Comparison of ENCODE assay signal across 8 cellular contexts in the genomic region with DNA sequence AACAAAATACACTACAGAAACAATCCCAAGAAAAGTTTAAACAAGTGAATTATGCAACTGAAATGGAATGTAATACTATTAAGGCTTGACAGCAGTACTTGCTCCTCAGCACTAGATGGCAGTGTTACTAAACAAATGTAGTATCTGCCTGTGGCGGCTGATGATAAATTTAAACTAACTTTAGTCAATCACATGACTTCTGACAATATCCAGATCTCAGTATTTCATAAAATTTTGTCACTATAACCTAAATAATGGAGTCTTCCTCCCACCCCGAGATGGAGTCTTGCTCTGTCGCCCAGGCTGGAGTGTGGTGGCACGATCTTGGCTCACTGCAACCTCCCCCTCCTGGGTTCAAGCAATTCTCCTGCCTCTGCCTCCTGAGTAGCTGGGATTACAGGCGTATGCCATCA. TPM values are rescaled to one million over a fixed set of nuclear protein-coding genes. Genes with fewer than 3 reads are reported as not detected.
A peak's percentile ranks its signal among the peaks of the same experiment; 100 is the strongest.
DNase-seq lines count a peak whose midpoint lies in the region; ATAC-seq and TF ChIP-seq lines count a peak whose summit lies in the region.
"Not testable (repeated sequence)": the region's sequence is repeated elsewhere in the genome, so short reads cannot be mapped to it uniquely, and the experiment has no call there.

No MANE protein-coding gene starts in this region.

- H3K9ac ChIP-seq in subcutaneous abdominal adipose tissue (ENCODE audit: low read length in 5 of 5), result not testable (repeated sequence)

- not testable (repeated sequence) for TF ChIP-seq EP300 in gastroesophageal sphincter (IDR thresholded peaks at IDR 0.05)

- peak; percentile 56 for DNase-seq in DMS114 treated with DMSO at 0.1 percent for 48 hours (lab: John Stamatoyannopoulos, UW; ENCODE audit: unreplicated experiment)
- DNase-seq in NCI-H1694 (lab: John Stamatoyannopoulos, UW), result peak; percentile 4
- peak; percentile 22 for DNase-seq in SK-N-DZ (ENCODE audit: low spot score)
- DNase-seq in body of pancreas, result peak in 3 of 4 donors; percentile 40 to 51 (median 42)
- peak; percentile 57 for DNase-seq in myocyte (ENCODE audit: low read depth)

- TF ChIP-seq CTCF in HEK293 (tag by site-specific recombination; IDR thresholded peaks at IDR 0.05), result 0 out of 2 replicates have a peak, but pooled peaks have one; percentile 23
- TF ChIP-seq CTCF in body of pancreas (IDR thresholded peaks at IDR 0.05), result peak; percentile 67 to 94 (median 90)
- peak; percentile 84 to 95 (median 90) for TF ChIP-seq CTCF in gastroesophageal sphincter (IDR thresholded peaks at IDR 0.05)

- CTCF ChIA-PET in HEK293 (lab: Yijun Ruan, JAX), result interaction anchor here (0.6 to 1.4 kb wide), 11 partner anchors 8 to 51 kb away, joined by 3 to 9 read pairs (median 4); partner anchors contain the start of gene DCP1A

- H3K27me3 ChIP-seq in body of pancreas; gastroesophageal sphincter; subcutaneous abdominal adipose tissue (ENCODE audit: control insufficient read depth in 5 of 5, insufficient read depth in 4 of 5, low read length in 5 of 5): not testable (repeated sequence)

- WGBS in body of pancreas, 2 donors, result 41 to 42% methylated on average over 5 of the region's 5 CpGs
- 22 to 35% methylated on average over 4 to 5 of the region's 5 CpGs for WGBS in gastroesophageal sphincter (ENCODE audit: low coverage in 1 of 2), 2 donors

- not testable (repeated sequence) for H3K9me3 ChIP-seq in HEK293 (ENCODE audit: control insufficient read depth, insufficient read depth, low read depth, low read length); body of pancreas; gastroesophageal sphincter; subcutaneous abdominal adipose tissue (ENCODE audit: control insufficient read depth in 5 of 5, low read length in 5 of 5)

- H3K4me1 ChIP-seq in HEK293 (ENCODE audit: control insufficient read depth, insufficient read depth, low read length); body of pancreas: not testable (repeated sequence)
- H3K4me1 ChIP-seq in gastroesophageal sphincter (peaks cover 0 to 25% (median 0%) of the 10 kb centered on the region in 3 donors), subcutaneous abdominal adipose tissue (ENCODE audit: control insufficient read depth in 5 of 5, insufficient read depth in 5 of 5, low read length in 5 of 5) (peaks cover 0 to 13% (median 8%) of the 10 kb centered on the region in 5 donors)

- not testable (repeated sequence) for H3K27ac ChIP-seq in HEK293 (ENCODE audit: extremely low read depth, low read depth, low read length)
- H3K27ac ChIP-seq in body of pancreas, result peak overlapping the region in 1 of 4 donors; percentile 23
- H3K27ac ChIP-seq in gastroesophageal sphincter, result peak overlapping the region in 3 of 4 donors; percentile 56 to 74 (median 59)
- peak overlapping the region; percentile 3 for H3K27ac ChIP-seq in subcutaneous abdominal adipose tissue (ENCODE audit: low read depth, low read length)

- intact Hi-C loops in body of pancreas (cut with DNase I), result loop anchor here (10.0 kb wide), 1 partner anchor 415 kb away; no protein-coding TSS in a partner anchor

- H3K36me3 ChIP-seq in HEK293 (ENCODE audit: control insufficient read depth in 2 of 2, insufficient read depth in 1 of 2, low read length in 2 of 2), result peaks cover 7 to 61% of the 10 kb centered on the region in 2 experiments
- H3K36me3 ChIP-seq in body of pancreas (replicated peaks in 1 of 2; ENCODE audit: insufficient read depth in 1 of 2, low read depth in 2 of 2), result not testable (repeated sequence)
- peaks cover 0 to 62% of the 10 kb centered on the region in 2 donors for H3K36me3 ChIP-seq in gastroesophageal sphincter
- peaks cover 17 to 63% (median 39%) of the 10 kb centered on the region in 5 donors for H3K36me3 ChIP-seq in subcutaneous abdominal adipose tissue (ENCODE audit: control insufficient read depth in 5 of 5, insufficient read depth in 5 of 5, low read length in 5 of 5)

- H3K4me3 ChIP-seq in HEK293 (ENCODE audit: low read depth, low read length); body of pancreas; gastroesophageal sphincter; subcutaneous abdominal adipose tissue (ENCODE audit: low read depth in 1 of 5, low read length in 5 of 5): not testable (repeated sequence)

- ATAC-seq in body of pancreas (peak; percentile 86), gastroesophageal sphincter (peak; percentile 85)

- POLR2A ChIA-PET in HEK293 (lab: Yijun Ruan, JAX), result not testable (repeated sequence)

- not testable (repeated sequence) for TF ChIP-seq POLR2A in body of pancreas (IDR thresholded peaks at IDR 0.05); gastroesophageal sphincter (IDR thresholded peaks at IDR 0.05)

TF ChIP-seq in HEK293, 187 proteins besides CTCF, POLR2A, EP300 and RAD21:
- TF ChIP-seq ZNF654 (tag by site-specific recombination; IDR thresholded peaks at IDR 0.05; ENCODE audit: low read depth) (peak; percentile 72), ZNF133 (tag by site-specific recombination; IDR thresholded peaks at IDR 0.05) (0 out of 2 replicates have a peak, but pooled peaks have one; percentile 25)

RNA-seq across cellular contexts. Expression of gene TKT, which starts 43.8 kb away (rescaled TPM):
- polyA plus RNA-seq in SK-N-DZ (2014; cell fraction: cytosol; rRNA removed), result 333 and 379 TPM in 2 replicates
- 196 and 246 TPM in 2 replicates for polyA plus RNA-seq in SK-N-DZ (2014; cell fraction: nucleus; rRNA removed)
- total RNA-seq in body of pancreas, result 100 to 1,000 TPM in 1 of 2 donors, 10 to 100 TPM in 1; 96.6 to 208 TPM
- 100 to 1,000 TPM; 218 to 386 (median 278) TPM for total RNA-seq in gastroesophageal sphincter
- 138 and 187 TPM in 2 replicates for total RNA-seq in myocyte
- polyA plus RNA-seq in myocyte (2012), result 246 TPM

RNA-seq across cellular contexts. Expression of gene DCP1A, which starts 47.7 kb away (rescaled TPM):
- 7.7 and 11.4 TPM in 2 replicates for polyA plus RNA-seq in SK-N-DZ (2014; cell fraction: cytosol; rRNA removed)
- 5.9 and 7.9 TPM in 2 replicates for polyA plus RNA-seq in SK-N-DZ (2014; cell fraction: nucleus; rRNA removed)
- total RNA-seq in body of pancreas, result 10 to 100 TPM; 11.9 to 21.8 TPM
- 10 to 100 TPM; 20.7 to 37.4 (median 27.1) TPM for total RNA-seq in gastroesophageal sphincter
- total RNA-seq in myocyte, result 10.6 and 12.2 TPM in 2 replicates
- 8.9 TPM for polyA plus RNA-seq in myocyte (2012)

Comparison
In these comparisons a context has a peak if more than half of its experiments do, and no peak if none do; other contexts are left out.
1. DNase-seq: peak in every context shown above with its lines; median percentile 57 in myocyte; 56 in DMS114 treated with DMSO at 0.1 percent for 48 hours; 42 in body of pancreas; 22 in SK-N-DZ; 4 in NCI-H1694.
2. CTCF ChIP-seq: peak in every context shown above with its lines; median percentile 90 in body of pancreas; 90 in gastroesophageal sphincter; 23 in HEK293.